7 cellular contexts compared by ENCODE assay signal in the genomic region with DNA sequence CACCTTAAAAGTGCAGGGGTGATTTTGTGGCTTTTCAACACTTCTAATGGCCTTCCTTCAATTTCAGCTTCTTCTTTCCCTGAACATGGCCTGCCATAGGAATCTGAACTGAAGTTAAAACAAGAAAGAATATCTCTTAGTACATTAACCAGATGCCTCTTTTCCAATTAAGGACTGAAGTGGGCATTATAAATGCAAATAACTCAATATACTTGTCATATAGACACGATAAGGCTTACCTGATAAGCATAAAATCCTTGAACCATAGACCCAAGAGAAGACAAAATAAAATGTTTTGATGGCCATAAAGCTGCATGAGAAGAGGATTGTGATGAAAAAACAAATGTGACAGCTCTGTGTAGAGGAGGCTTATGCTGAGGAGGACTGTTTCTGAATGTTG.
"Had no signal": no experiment of that assay in that cellular context is flagged by ENCODE, and none has a peak within 500 bp of the region (broad histone marks: within the 10 kb centered on the region; RNA-seq: fewer than 3 reads in every experiment).

No MANE protein-coding gene starts in this region.

- FAIRE-seq: HepG2, HTR-8/SVneo, K562 had no signal

- H3K36me3 Mint-ChIP-seq: IgD-negative memory B cell had no signal

- H3K9me3 Mint-ChIP-seq: IgD-negative memory B cell had no signal

- H3K27ac Mint-ChIP-seq: IgD-negative memory B cell had no signal

- H3K4me3 ChIP-seq: K562 had no signal

- H3K4me1 Mint-ChIP-seq: IgD-negative memory B cell had no signal

- DNase-seq: IMR-90, KBM-7 had no signal

- H3K27ac ChIP-seq: HL-60 had no signal

- ATAC-seq: HepG2, K562 had no signal

- H3K4me3 Mint-ChIP-seq: IgD-negative memory B cell had no signal
